18 cellular contexts compared by ENCODE assay signal in the genomic region with DNA sequence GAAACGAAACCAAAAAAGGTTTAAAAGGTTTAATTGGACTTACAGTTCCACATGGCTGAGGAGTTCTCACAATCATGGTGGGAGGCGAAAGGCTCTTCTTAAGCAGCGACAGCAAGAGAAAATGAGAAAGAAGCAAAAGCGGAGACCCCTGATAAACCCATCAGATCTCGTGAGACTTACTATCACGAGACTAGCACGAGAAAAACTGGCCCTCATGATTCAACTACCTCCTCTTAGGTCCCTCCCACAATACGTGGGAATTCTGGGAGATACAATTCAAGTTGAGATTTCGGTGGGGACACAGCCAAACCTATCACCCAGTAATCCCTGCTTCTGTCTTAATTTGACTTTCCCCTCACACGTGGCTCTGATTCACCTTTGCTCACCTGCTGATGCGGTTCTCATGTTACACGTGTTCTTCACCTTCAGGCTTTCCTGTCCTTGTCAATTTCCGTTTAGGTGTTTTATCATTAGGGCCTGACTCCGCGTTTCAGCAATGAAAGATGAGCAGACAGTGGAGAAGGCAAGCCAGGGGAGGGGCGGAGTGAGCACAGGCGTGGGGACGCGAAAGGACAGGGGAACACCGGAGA.
"Had no signal": no experiment of that assay in that cellular context is flagged by ENCODE, and none has a peak within 500 bp of the region (broad histone marks: within the 10 kb centered on the region; RNA-seq: fewer than 3 reads in every experiment).

No MANE protein-coding gene starts in this region.

- ATAC-seq: activated CD8-positive, alpha-beta T cell treated with anti-CD3 and anti-CD28 coated beads for 36 hours; activated T-cell treated with anti-CD3 and anti-CD28 coated beads, Interleukin-2, amount 50 U/mL, for 4 hours; foreskin keratinocyte; left ventricle myocardium superior; right cardiac atrium; T-helper 17 cell had no signal

- H3K4me3 ChIP-seq: coronary artery, prostate gland had no signal

- H3K4me1 ChIP-seq: foreskin keratinocyte, prostate gland had no signal

- DNase-seq: activated B cell treated with CpG ODN at 0.5 μM for 24 hours; activated CD4-positive, alpha-beta T cell treated with anti-CD3 and anti-CD28 coated beads for 48 hours; activated CD8-positive, alpha-beta T cell treated with anti-CD3 and anti-CD28 coated beads for 36 hours; activated gamma-delta T cell treated with Interleukin-2 at 50 U/mL for 16 hours; activated T-cell treated with anti-CD3 and anti-CD28 coated beads, Interleukin-2, amount 50 U/mL, for 4 hours; amniotic stem cell; effector CD8-positive, alpha-beta T cell; foreskin keratinocyte; glutamatergic neuron; left ventricle myocardium superior; right cardiac atrium; small intestine; stimulated activated CD4-positive, alpha-beta T cell treated with anti-CD3 and anti-CD28 coated beads, Interleukin-4, amount 100 ng/mL, for 4 hours; stimulated activated CD8-positive, alpha-beta memory T cell treated with anti-CD3 and anti-CD28 coated beads, Interleukin-4, amount 100 ng/mL, for 48 hours; stimulated activated naive CD4-positive, alpha-beta T cell treated with Interleukin-2 at 50 U/mL for 16 hours; T-helper 17 cell had no signal

- H3K27ac ChIP-seq: coronary artery, foreskin keratinocyte, prostate gland had no signal

- H3K36me3 ChIP-seq: prostate gland had no signal

- H3K27me3 ChIP-seq: foreskin keratinocyte had no signal

- H3K9me3 ChIP-seq: prostate gland had no signal

- FAIRE-seq: small intestine had no signal
